ENCODE assay signal across 23 cellular contexts in the genomic region with DNA sequence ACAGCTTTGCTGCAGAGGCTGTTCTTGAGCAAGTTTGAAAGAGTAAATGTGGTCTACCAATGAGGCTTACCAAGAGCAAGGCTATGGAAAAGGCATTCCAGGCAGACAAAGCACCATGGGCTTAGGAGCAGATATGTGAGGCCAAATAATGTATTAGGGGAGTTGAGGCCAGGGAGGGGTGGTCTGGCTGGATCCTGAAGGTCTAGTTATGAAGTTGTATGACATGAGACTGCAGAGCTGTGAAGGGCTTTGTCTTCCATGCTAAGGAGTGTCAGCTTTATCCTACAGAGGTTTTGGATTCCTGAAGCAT. TPM values are rescaled to one million over a fixed set of nuclear protein-coding genes. Genes with fewer than 3 reads are reported as not detected.
"Had no signal": no experiment of that assay in that cellular context is flagged by ENCODE, and none has a peak within 500 bp of the region (broad histone marks: within the 10 kb centered on the region; RNA-seq: fewer than 3 reads in every experiment).

No MANE protein-coding gene starts in this region.

- H3K27me3 ChIP-seq: SJSA1 had no signal

- H3K27ac ChIP-seq: KMS-11, SK-N-MC had no signal

- H3K9ac ChIP-seq: KMS-11 had no signal

- H3K36me3 Mint-ChIP-seq: IgD-negative memory B cell had no signal

- H3K27ac Mint-ChIP-seq: IgD-negative memory B cell had no signal

- H3K36me3 ChIP-seq: SJSA1 had no signal

- ATAC-seq: HepG2, K562 had no signal

- H3K4me3 ChIP-seq: K562, SJSA1, SK-N-MC had no signal

- H3K9me3 Mint-ChIP-seq: IgD-negative memory B cell had no signal

- H3K9me3 ChIP-seq: SJSA1 had no signal

- H3K4me3 Mint-ChIP-seq: IgD-negative memory B cell had no signal

- H3K4me2 ChIP-seq: KMS-11 had no signal

- DNase-seq: Kasumi-1, MM.1S, NCI-H1092 treated with DMSO at 0.1 percent for 48 hours, NCI-H1436, NCI-H187, NCI-H2029, NCI-H2081 treated with DMSO at 0.1 percent for 48 hours, NCI-H2171, NCI-H226, NCI-H446, NCI-H510A, NCI-H524 treated with DMSO at 0.1 percent for 48 hours, NCI-H69, NCI-H774, Right ventricle myocardium superior, RPMI8226, SIG-M5 had no signal

RNA-seq across cellular contexts. Expression of a gene that starts 51.8 kb away (rescaled TPM):
- total RNA-seq: HepG2, K562 had no signal
- polyA plus RNA-seq: HepG2, K562 had no signal
